9 cellular contexts compared by ENCODE assay signal in the genomic region with DNA sequence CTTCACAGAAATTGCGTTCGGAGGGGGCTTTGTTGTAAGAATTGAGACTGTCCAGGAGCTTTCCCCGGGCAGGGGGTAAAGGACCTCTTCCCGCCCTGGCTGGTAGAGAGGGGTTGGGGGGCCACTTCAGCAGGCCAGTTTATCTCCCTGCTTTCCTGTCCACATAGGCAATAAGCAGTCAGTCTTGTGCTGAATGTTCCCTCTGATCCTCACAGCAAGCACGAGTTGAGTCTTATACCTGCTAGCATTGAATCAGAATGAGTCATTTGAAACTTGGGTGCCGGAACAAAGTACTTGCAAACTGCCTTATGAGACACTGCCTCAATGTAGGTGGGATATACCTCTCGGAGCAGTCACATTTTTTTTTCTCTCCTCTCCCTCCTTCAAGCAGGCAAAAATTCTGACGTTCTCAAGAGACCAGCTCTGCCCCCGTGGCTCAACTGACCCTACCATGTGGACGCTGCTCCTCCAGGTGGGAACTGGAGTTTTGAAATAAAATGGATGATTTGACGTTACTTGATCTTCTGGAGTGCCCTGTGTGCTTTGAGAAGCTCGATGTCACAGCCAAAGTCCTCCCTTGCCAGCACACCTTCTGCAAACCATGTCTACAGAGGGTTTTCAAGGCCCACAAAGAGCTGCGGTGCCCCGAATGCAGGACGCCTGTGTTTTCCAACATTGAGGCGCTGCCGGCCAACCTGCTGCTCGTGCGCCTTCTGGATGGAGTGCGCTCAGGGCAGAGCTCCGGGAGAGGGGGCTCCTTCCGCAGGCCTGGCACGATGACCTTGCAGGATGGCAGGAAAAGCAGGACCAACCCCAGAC. TPM values are rescaled to one million over a fixed set of nuclear protein-coding genes. Genes with fewer than 3 reads are reported as not detected.
DNase-seq lines count a peak whose midpoint lies in the region; ATAC-seq, FAIRE-seq and TF ChIP-seq lines count a peak whose summit lies in the region.
"Had no signal": no experiment of that assay in that cellular context is flagged by ENCODE, and none has a peak within 500 bp of the region (broad histone marks: within the 10 kb centered on the region; RNA-seq: fewer than 3 reads in every experiment).

No MANE protein-coding gene starts in this region.

- H3K27me3 ChIP-seq in pancreas: no peaks in the 10 kb centered on the region
- no peaks in the 10 kb centered on the region for H3K27me3 ChIP-seq in CD4-positive, alpha-beta memory T cell (ENCODE audit: insufficient read depth, low read length)
- H3K27me3 ChIP-seq in CD8-positive, alpha-beta memory T cell (ENCODE audit: insufficient read depth, low read length, poor library complexity, severe bottlenecking): no peaks in the 10 kb centered on the region

- TF ChIP-seq CTCF in choroid plexus epithelial cell (conservative IDR thresholded peaks at IDR 0.05; ENCODE audit: low read depth, low read length): no peak
- TF ChIP-seq CTCF in pancreas (IDR thresholded peaks at IDR 0.05): no peak

- WGBS in pancreas, 2 donors: 41 to 43% methylated on average over 23 of the region's 23 CpGs

- H3K36me3 ChIP-seq in pancreas: no peaks in the 10 kb centered on the region
- no peaks in the 10 kb centered on the region for H3K36me3 ChIP-seq in CD4-positive, alpha-beta memory T cell (ENCODE audit: insufficient read depth, low read length)
- H3K36me3 ChIP-seq in CD8-positive, alpha-beta memory T cell (ENCODE audit: insufficient read depth, low read length): no peaks in the 10 kb centered on the region

- POLR2A ChIA-PET in CD4-positive, alpha-beta memory T cell (lab: Charles Lee; ENCODE audit: partially characterized antibody): no interaction called here
- POLR2A ChIA-PET in CD8-positive, alpha-beta memory T cell (lab: Charles Lee): no interaction called here
- POLR2A ChIA-PET in T-cell (lab: Charles Lee): no interaction called here

- no peak for FAIRE-seq in pancreas (lab: Jason Lieb, UNC)

- peaks cover 11 to 18% (median 13%) of the 10 kb centered on the region in 4 donors for H3K4me1 Mint-ChIP-seq in CD4-positive, alpha-beta memory T cell
- H3K4me1 Mint-ChIP-seq in CD8-positive, alpha-beta memory T cell: peaks cover 14 to 29% (median 15%) of the 10 kb centered on the region in 3 donors
- peaks cover 7 to 15% (median 12%) of the 10 kb centered on the region in 3 donors for H3K4me1 Mint-ChIP-seq in T-cell
- H3K4me1 Mint-ChIP-seq: naive B cell had no signal

- peak; percentile 62 for ATAC-seq in GM18511 (IDR thresholded peaks at IDR 0.05; ENCODE audit: unreplicated experiment)
- ATAC-seq in HG03565 (IDR thresholded peaks at IDR 0.05; ENCODE audit: unreplicated experiment): peak; percentile 86
- ATAC-seq in pancreas: peak; percentile 49 to 70 (median 56)
- ATAC-seq in GM19328 (IDR thresholded peaks at IDR 0.05; ENCODE audit: unreplicated experiment): no peak
- ATAC-seq in T-cell (replicated peaks in 1 of 4): no peak

- peaks cover 24 to 25% of the 10 kb centered on the region in 2 donors for H3K27me3 Mint-ChIP-seq in CD4-positive, alpha-beta memory T cell
- peaks cover 13 to 30% of the 10 kb centered on the region in 2 donors for H3K27me3 Mint-ChIP-seq in CD8-positive, alpha-beta memory T cell
- H3K27me3 Mint-ChIP-seq in T-cell: peaks cover 34 to 35% of the 10 kb centered on the region in 2 donors

- intact Hi-C loops in pancreas (cut with DNase I): no loop called here
- intact Hi-C loops in CD4-positive, alpha-beta memory T cell (cut with micrococcal nuclease): no loop called here

- H3K9me3 Mint-ChIP-seq in CD4-positive, alpha-beta memory T cell: no peaks in the 10 kb centered on the region
- H3K9me3 Mint-ChIP-seq in CD8-positive, alpha-beta memory T cell: peaks cover 0 to 2% (median 0%) of the 10 kb centered on the region in 5 donors
- no peaks in the 10 kb centered on the region for H3K9me3 Mint-ChIP-seq in T-cell

- peaks cover 8 to 31% (median 18%) of the 10 kb centered on the region in 3 donors for H3K4me1 ChIP-seq in pancreas
- no peaks in the 10 kb centered on the region for H3K4me1 ChIP-seq in CD4-positive, alpha-beta memory T cell (ENCODE audit: insufficient read depth, low read length)
- H3K4me1 ChIP-seq in CD8-positive, alpha-beta memory T cell (ENCODE audit: insufficient read depth, low read length): no peaks in the 10 kb centered on the region

- peak overlapping the region in 2 of 8 donors; percentile 5 to 36 for H3K4me3 Mint-ChIP-seq in CD4-positive, alpha-beta memory T cell
- H3K4me3 Mint-ChIP-seq in CD8-positive, alpha-beta memory T cell: no peak overlapping the region
- no peak overlapping the region for H3K4me3 Mint-ChIP-seq in T-cell
- H3K4me3 Mint-ChIP-seq: naive B cell had no signal

- no peak overlapping the region for H3K27ac Mint-ChIP-seq in CD4-positive, alpha-beta memory T cell
- peak overlapping the region in 1 of 8 donors; percentile 38 for H3K27ac Mint-ChIP-seq in CD8-positive, alpha-beta memory T cell
- no peak overlapping the region for H3K27ac Mint-ChIP-seq in T-cell

- no peaks in the 10 kb centered on the region for H3K9me3 ChIP-seq in pancreas
- no peaks in the 10 kb centered on the region for H3K9me3 ChIP-seq in CD4-positive, alpha-beta memory T cell (ENCODE audit: control insufficient read depth in 1 of 2, low read length in 2 of 2)
- no peaks in the 10 kb centered on the region for H3K9me3 ChIP-seq in CD8-positive, alpha-beta memory T cell (ENCODE audit: low read length)

- DNase-seq in choroid plexus epithelial cell (ENCODE audit: low read depth): peak; percentile 79
- peak; percentile 26 to 74 (median 45) for DNase-seq in pancreas
- DNase-seq in CD4-positive, alpha-beta memory T cell: no peak
- no peak for DNase-seq in CD8-positive, alpha-beta memory T cell
- no peak for DNase-seq in T-cell
- DNase-seq: naive B cell had no signal

- CTCF ChIA-PET in CD4-positive, alpha-beta memory T cell (lab: Charles Lee; ENCODE audit: partially characterized antibody): no interaction called here
- CTCF ChIA-PET in CD8-positive, alpha-beta memory T cell (lab: Charles Lee): no interaction called here
- CTCF ChIA-PET in T-cell (lab: Charles Lee): no interaction called here

- H3K4me3 ChIP-seq in choroid plexus epithelial cell (ENCODE audit: low read depth, low read length) (no peak overlapping the region), pancreas (peak overlapping the region in 3 of 4 donors; percentile 42 to 54 (median 51))
- no peak overlapping the region for H3K4me3 ChIP-seq in CD4-positive, alpha-beta memory T cell (ENCODE audit: low read length in 2 of 2)
- H3K4me3 ChIP-seq in CD8-positive, alpha-beta memory T cell (ENCODE audit: low read length): no peak overlapping the region

- H3K27ac ChIP-seq in pancreas: peak overlapping the region in 3 of 4 donors; percentile 33 to 82 (median 82)
- H3K27ac ChIP-seq in CD4-positive, alpha-beta memory T cell (ENCODE audit: low read depth, low read length): no peak overlapping the region
- H3K27ac ChIP-seq in CD8-positive, alpha-beta memory T cell (ENCODE audit: low read depth, low read length): no peak overlapping the region

- no peaks in the 10 kb centered on the region for H3K36me3 Mint-ChIP-seq in CD4-positive, alpha-beta memory T cell
- no peaks in the 10 kb centered on the region for H3K36me3 Mint-ChIP-seq in CD8-positive, alpha-beta memory T cell
- H3K36me3 Mint-ChIP-seq in T-cell: no peaks in the 10 kb centered on the region
- H3K36me3 Mint-ChIP-seq: naive B cell had no signal

RNA-seq across cellular contexts. Expression of gene SH3RF2, which starts 1.3 kb away (rescaled TPM):
- total RNA-seq in pancreas: 10 to 100 TPM in 5 of 6 donors, 1 to 10 TPM in 1; 6.3 to 18.0 (median 12.8) TPM
- polyA plus RNA-seq in pancreas: 10 to 100 TPM; 10.3 to 22.4 TPM
- not detected for total RNA-seq in CD4-positive, alpha-beta memory T cell
- not detected for polyA plus RNA-seq in CD4-positive, alpha-beta memory T cell
- under 1 TPM in 1 of 2 experiments, not detected in 1; 0.09 TPM for total RNA-seq in CD8-positive, alpha-beta memory T cell
- 0.51 TPM for polyA plus RNA-seq in CD8-positive, alpha-beta memory T cell
- total RNA-seq in T-cell: under 1 TPM in 4 of 5 donors, not detected in 1; 0.26 to 0.75 (median 0.37) TPM

Comparison
In these comparisons a context has a peak if more than half of its experiments do, and no peak if none do; other contexts are left out.
1. ATAC-seq: peak in GM18511 (single experiment), HG03565 (single experiment) and pancreas (4 of 4); none in GM19328 (single experiment) and T-cell (0 of 4).
2. DNase-seq: peak in choroid plexus epithelial cell (single experiment) and pancreas (6 of 6); none in CD4-positive, alpha-beta memory T cell (0 of 5), CD8-positive, alpha-beta memory T cell (0 of 5) and T-cell (0 of 34).
3. H3K4me3 ChIP-seq: peak in pancreas (3 of 4); none in choroid plexus epithelial cell (single experiment), CD4-positive, alpha-beta memory T cell (0 of 2) and CD8-positive, alpha-beta memory T cell (single experiment).
4. H3K27ac ChIP-seq: peak in pancreas (3 of 4); none in CD4-positive, alpha-beta memory T cell (single experiment) and CD8-positive, alpha-beta memory T cell (single experiment).
5. RNA of gene SH3RF2, which starts 1.3 kb away (total RNA-seq): 6.3 to 18.0 TPM in pancreas; 0.26 to 0.75 TPM in T-cell, 0.09 TPM in CD8-positive, alpha-beta memory T cell and not detected in CD4-positive, alpha-beta memory T cell; every median in the first group is over 4 times any median in the second.